ENCODE assay signal across 8 cellular contexts in genomic region chr11:10930961-10931760, GRCh38.
DNase-seq lines count a peak whose midpoint lies in the region; ATAC-seq and TF ChIP-seq lines count a peak whose summit lies in the region.

No MANE protein-coding gene starts in this region.

- POLR2A ChIA-PET in OCI-LY7 (lab: Charles Lee) = interaction anchor here (0.7 to 1.3 kb wide), 2 partner anchors 17 to 594 kb away, joined by 3 read pairs; no protein-coding TSS in a partner anchor

- no TSS peak for BruUV-seq in OCI-LY7 (replicated peaks; lab: Mats Ljungman, UMichigan)

- H3K4me1 ChIP-seq in OCI-LY7 (ENCODE audit: insufficient read depth, low read length, poor library complexity, severe bottlenecking) (peaks cover 6% of the 10 kb centered on the region), stomach smooth muscle (ENCODE audit: control insufficient read depth, insufficient read depth, low read length) (peaks cover 34% of the 10 kb centered on the region)

- H3K27ac ChIP-seq in OCI-LY7 (ENCODE audit: low read depth, low read length, poor library complexity, severe bottlenecking) = no peak overlapping the region
- H3K27ac ChIP-seq in stomach smooth muscle (ENCODE audit: low read length) = peak overlapping the region; percentile 99

- H3K36me3 ChIP-seq in OCI-LY7 (ENCODE audit: insufficient read depth, low read length) = no peaks in the 10 kb centered on the region
- no peaks in the 10 kb centered on the region for H3K36me3 ChIP-seq in stomach smooth muscle (ENCODE audit: control insufficient read depth in 2 of 2, insufficient read depth in 2 of 2, low read length in 2 of 2)

- peak overlapping the region; percentile 27; the same call in 1 of the 2 replicates for H3K4me2 ChIP-seq in OCI-LY7 (ENCODE audit: low read length)

- ATAC-seq in HG02759 (IDR thresholded peaks at IDR 0.05; ENCODE audit: unreplicated experiment) = peak; percentile 50
- ATAC-seq in HG02840 (IDR thresholded peaks at IDR 0.05; ENCODE audit: low FRiP score, unreplicated experiment) = no peak

- no peaks in the 10 kb centered on the region for H3K9me2 ChIP-seq in OCI-LY7 (ENCODE audit: insufficient read depth, low read length)

- TF ChIP-seq CTCF in OCI-LY7 (conservative IDR thresholded peaks at IDR 0.05; ENCODE audit: low read length) = no peak
- TF ChIP-seq CTCF in fibroblast of mammary gland (conservative IDR thresholded peaks at IDR 0.05; ENCODE audit: control insufficient read depth, insufficient read depth, low read depth, low read length) = no peak

- DNase-seq in CD1c-positive myeloid dendritic cell (ENCODE audit: extremely low spot score) = peak; percentile 58
- DNase-seq in OCI-LY7 (ENCODE audit: low spot score) = no peak
- peak; percentile 7 for DNase-seq in activated effector memory CD4-positive, alpha-beta T cell treated with Interleukin-2 at 50 U/mL for 16 hours
- DNase-seq in fibroblast of mammary gland (ENCODE audit: low read depth) = peak; percentile 78
- peak; percentile 89 for DNase-seq in myocyte (ENCODE audit: low read depth)

- CTCF ChIA-PET in OCI-LY7 (lab: Charles Lee; ENCODE audit: unreplicated experiment) = no interaction called here

- H3K4me3 ChIP-seq in OCI-LY7 (ENCODE audit: low read depth, low read length, poor library complexity, severe bottlenecking) = no peak overlapping the region
- peak overlapping the region; percentile 60 for H3K4me3 ChIP-seq in fibroblast of mammary gland (ENCODE audit: control insufficient read depth, low read depth, low read length)
- peak overlapping the region; percentile 72 to 81 for H3K4me3 ChIP-seq in stomach smooth muscle (ENCODE audit: low read length in 2 of 2)

- H4K20me1 ChIP-seq in OCI-LY7 (ENCODE audit: insufficient read depth, low read length) = no peaks in the 10 kb centered on the region

- no peak overlapping the region for H2AFZ ChIP-seq in OCI-LY7 (ENCODE audit: low read length)

- H3K9me3 ChIP-seq in OCI-LY7 (ENCODE audit: low read length) (no peaks in the 10 kb centered on the region), stomach smooth muscle (ENCODE audit: control insufficient read depth in 2 of 2, low read length in 2 of 2) (no peaks in the 10 kb centered on the region)

- H3K9ac ChIP-seq in stomach smooth muscle (ENCODE audit: low read length in 2 of 2) = peak overlapping the region; percentile 88 to 95

- H3K27me3 ChIP-seq in stomach smooth muscle (ENCODE audit: control insufficient read depth in 1 of 2, insufficient read depth in 2 of 2, low read length in 2 of 2) = no peaks in the 10 kb centered on the region

- intact Hi-C loops in OCI-LY7 (cut with micrococcal nuclease; ENCODE audit: unreplicated experiment) = no loop called here

- no peaks in the 10 kb centered on the region for H3K79me2 ChIP-seq in OCI-LY7 (ENCODE audit: insufficient read depth, low read depth, low read length)
